Comparison of ENCODE assay signal across 16 cellular contexts in genomic region chr14:102907303-102907844, GRCh38.
"Had no signal": no experiment of that assay in that cellular context is flagged by ENCODE, and none has a peak within 500 bp of the region (broad histone marks: within the 10 kb centered on the region; RNA-seq: fewer than 3 reads in every experiment).

No MANE protein-coding gene starts in this region.

- H3K9me3 ChIP-seq: gastroesophageal sphincter, neutrophil, transverse colon had no signal

- H3K4me1 Mint-ChIP-seq: activated CD4-positive, alpha-beta memory T cell treated with anti-CD3 and anti-CD28 coated beads, Interleukin-2, amount 10 ng/mL, durations not matched to agents 7 days and 5 days; brain had no signal

- ATAC-seq: gastroesophageal sphincter, right cardiac atrium had no signal

- H3K27ac ChIP-seq: epithelial cell of prostate, gastroesophageal sphincter, neutrophil, transverse colon had no signal

- H3K4me1 ChIP-seq: gastroesophageal sphincter, transverse colon had no signal

- H3K9me3 Mint-ChIP-seq: activated CD4-positive, alpha-beta memory T cell treated with anti-CD3 and anti-CD28 coated beads, Interleukin-2, amount 10 ng/mL, durations not matched to agents 7 days and 5 days; activated naive CD4-positive, alpha-beta T cell treated with anti-CD3 and anti-CD28 coated beads, Interleukin-2, amount 10 ng/mL, durations not matched to agents 7 days and 5 days; activated T-helper 1 cell treated with anti-CD3 and anti-CD28 coated beads, Interleukin-12 subunit alpha, Interleukin-12 subunit beta, Interleukin-2, Interleukin-4 antibody, amounts not matched to agents 30 ng/mL and 10 ng/mL and 1 ng/mL, durations not matched to agents 14 hours and 24 hours and 36 hours; central memory CD8-positive, alpha-beta T cell had no signal

- H3K4me3 ChIP-seq: gastroesophageal sphincter, transverse colon had no signal

- DNase-seq: activated CD4-positive, alpha-beta memory T cell treated with anti-CD3 and anti-CD28 coated beads, Interleukin-2, amount 10 ng/mL, durations not matched to agents 7 days and 5 days; activated CD4-positive, CD25-positive, alpha-beta regulatory T cell treated with anti-CD3 and anti-CD28 coated beads, Interleukin-2, amount 50 U/mL, for 72 hours; activated CD8-positive, alpha-beta memory T cell treated with anti-CD3 and anti-CD28 coated beads, Interleukin-2, amount 50 U/mL, for 4 hours; activated naive CD4-positive, alpha-beta T cell treated with anti-CD3 and anti-CD28 coated beads, Interleukin-2, amount 10 ng/mL, durations not matched to agents 7 days and 5 days; effector memory CD4-positive, alpha-beta T cell; small intestine; stimulated activated naive CD4-positive, alpha-beta T cell; substantia nigra; transverse colon had no signal

- H3K27me3 Mint-ChIP-seq: activated CD4-positive, alpha-beta memory T cell treated with anti-CD3 and anti-CD28 coated beads, Interleukin-2, amount 10 ng/mL, durations not matched to agents 7 days and 5 days; activated naive CD4-positive, alpha-beta T cell treated with anti-CD3 and anti-CD28 coated beads, Interleukin-2, amount 10 ng/mL, durations not matched to agents 7 days and 5 days; brain; central memory CD8-positive, alpha-beta T cell had no signal

- H3K27me3 ChIP-seq: gastroesophageal sphincter, neutrophil, transverse colon had no signal

- H3K27ac Mint-ChIP-seq: activated CD4-positive, alpha-beta memory T cell treated with anti-CD3 and anti-CD28 coated beads, Interleukin-2, amount 10 ng/mL, durations not matched to agents 7 days and 5 days; activated naive CD4-positive, alpha-beta T cell treated with anti-CD3 and anti-CD28 coated beads, Interleukin-2, amount 10 ng/mL, durations not matched to agents 7 days and 5 days; activated T-helper 1 cell treated with anti-CD3 and anti-CD28 coated beads, Interleukin-12 subunit alpha, Interleukin-12 subunit beta, Interleukin-2, Interleukin-4 antibody, amounts not matched to agents 30 ng/mL and 10 ng/mL and 1 ng/mL, durations not matched to agents 14 hours and 24 hours and 36 hours; brain had no signal

- H3K4me3 Mint-ChIP-seq: activated CD4-positive, alpha-beta memory T cell treated with anti-CD3 and anti-CD28 coated beads, Interleukin-2, amount 10 ng/mL, durations not matched to agents 7 days and 5 days; activated naive CD4-positive, alpha-beta T cell treated with anti-CD3 and anti-CD28 coated beads, Interleukin-2, amount 10 ng/mL, durations not matched to agents 7 days and 5 days; activated T-helper 1 cell treated with anti-CD3 and anti-CD28 coated beads, Interleukin-12 subunit alpha, Interleukin-12 subunit beta, Interleukin-2, Interleukin-4 antibody, amounts not matched to agents 30 ng/mL and 10 ng/mL and 1 ng/mL, durations not matched to agents 14 hours and 24 hours and 36 hours; brain; central memory CD8-positive, alpha-beta T cell had no signal

- H3K36me3 ChIP-seq: transverse colon had no signal

- FAIRE-seq: small intestine had no signal
